Comparison of ENCODE assay signal across 8 cellular contexts in the genomic region with DNA sequence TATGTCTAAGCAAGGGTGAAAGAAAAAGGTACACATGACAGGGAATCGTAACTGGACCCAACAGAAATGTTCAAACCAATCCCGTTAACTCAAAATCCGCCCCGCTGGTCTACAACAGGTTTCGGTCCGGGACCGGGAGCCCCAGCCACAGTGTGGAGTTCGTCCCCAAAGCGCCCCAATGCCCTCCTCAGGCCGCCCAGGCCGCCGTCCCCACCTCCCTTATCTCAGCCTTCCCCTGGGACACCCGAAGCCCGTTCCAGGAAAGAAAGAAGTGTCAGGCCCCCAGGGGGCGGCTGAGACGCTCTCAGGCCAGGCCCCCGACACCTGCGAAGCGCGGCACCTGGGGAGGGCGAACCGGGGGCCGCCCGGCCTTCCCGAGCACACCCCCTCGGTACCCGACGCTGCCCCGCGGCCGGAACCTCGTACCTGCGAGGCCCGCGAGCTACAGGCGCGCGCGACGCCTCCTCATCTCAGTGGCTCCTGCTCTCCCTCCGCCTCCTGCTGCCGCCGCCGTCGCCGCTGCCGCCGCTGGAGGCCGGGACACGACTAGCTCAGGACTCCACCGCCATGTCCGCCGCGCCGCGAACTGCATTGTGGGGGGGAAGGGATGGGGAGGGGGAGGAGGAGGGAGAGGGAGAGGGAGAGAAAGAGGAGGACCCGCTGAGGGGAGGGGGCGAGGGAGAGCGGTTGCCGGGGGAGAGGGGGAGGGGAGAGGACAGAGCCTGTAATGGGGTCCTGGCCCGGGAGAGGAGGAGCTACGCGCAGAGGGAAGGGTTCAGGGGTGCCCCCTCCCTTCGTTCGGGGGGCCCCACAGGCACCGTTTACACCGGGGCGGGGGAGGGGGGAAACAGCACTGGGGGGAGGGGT. TPM values are rescaled to one million over a fixed set of nuclear protein-coding genes. Genes with fewer than 3 reads are reported as not detected.
A peak's percentile ranks its signal among the peaks of the same experiment; 100 is the strongest.
DNase-seq lines count a peak whose midpoint lies in the region; ATAC-seq, FAIRE-seq and TF ChIP-seq lines count a peak whose summit lies in the region.

A gene with protein sequence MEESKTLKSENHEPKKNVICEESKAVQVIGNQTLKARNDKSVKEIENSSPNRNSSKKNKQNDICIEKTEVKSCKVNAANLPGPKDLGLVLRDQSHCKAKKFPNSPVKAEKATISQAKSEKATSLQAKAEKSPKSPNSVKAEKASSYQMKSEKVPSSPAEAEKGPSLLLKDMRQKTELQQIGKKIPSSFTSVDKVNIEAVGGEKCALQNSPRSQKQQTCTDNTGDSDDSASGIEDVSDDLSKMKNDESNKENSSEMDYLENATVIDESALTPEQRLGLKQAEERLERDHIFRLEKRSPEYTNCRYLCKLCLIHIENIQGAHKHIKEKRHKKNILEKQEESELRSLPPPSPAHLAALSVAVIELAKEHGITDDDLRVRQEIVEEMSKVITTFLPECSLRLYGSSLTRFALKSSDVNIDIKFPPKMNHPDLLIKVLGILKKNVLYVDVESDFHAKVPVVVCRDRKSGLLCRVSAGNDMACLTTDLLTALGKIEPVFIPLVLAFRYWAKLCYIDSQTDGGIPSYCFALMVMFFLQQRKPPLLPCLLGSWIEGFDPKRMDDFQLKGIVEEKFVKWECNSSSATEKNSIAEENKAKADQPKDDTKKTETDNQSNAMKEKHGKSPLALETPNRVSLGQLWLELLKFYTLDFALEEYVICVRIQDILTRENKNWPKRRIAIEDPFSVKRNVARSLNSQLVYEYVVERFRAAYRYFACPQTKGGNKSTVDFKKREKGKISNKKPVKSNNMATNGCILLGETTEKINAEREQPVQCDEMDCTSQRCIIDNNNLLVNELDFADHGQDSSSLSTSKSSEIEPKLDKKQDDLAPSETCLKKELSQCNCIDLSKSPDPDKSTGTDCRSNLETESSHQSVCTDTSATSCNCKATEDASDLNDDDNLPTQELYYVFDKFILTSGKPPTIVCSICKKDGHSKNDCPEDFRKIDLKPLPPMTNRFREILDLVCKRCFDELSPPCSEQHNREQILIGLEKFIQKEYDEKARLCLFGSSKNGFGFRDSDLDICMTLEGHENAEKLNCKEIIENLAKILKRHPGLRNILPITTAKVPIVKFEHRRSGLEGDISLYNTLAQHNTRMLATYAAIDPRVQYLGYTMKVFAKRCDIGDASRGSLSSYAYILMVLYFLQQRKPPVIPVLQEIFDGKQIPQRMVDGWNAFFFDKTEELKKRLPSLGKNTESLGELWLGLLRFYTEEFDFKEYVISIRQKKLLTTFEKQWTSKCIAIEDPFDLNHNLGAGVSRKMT (N-terminal part only) (minus strand): TSS at position 588 of the 867 bp plus-strand sequence. CDS start 26,812 bp downstream, outside the sequence.

- H3K9ac ChIP-seq in mammary epithelial cell (ENCODE audit: insufficient read depth, low read length): peak within 1 kb of the TSS; percentile 96

- WGBS in mammary epithelial cell (ENCODE audit: low coverage, missing lambda C conversion rate): under 1% methylated on average over 44 of the region's 68 CpGs
- WGBS in small intestine, 3 donors: 0 to 1% (median 0%) methylated on average over 44 to 68 of the region's 68 CpGs

- CTCF ChIA-PET in mammary epithelial cell (lab: Charles Lee; ENCODE audit: low non-redundant PET): interaction anchor here (0.6 kb wide), 1 partner anchor 1092 kb away, joined by 7 read pairs; no protein-coding TSS in a partner anchor

- no peak for FAIRE-seq in small intestine (lab: Jason Lieb, UNC)

- peak within 1 kb of the TSS; percentile 84 to 95 (median 89) for H3K4me3 ChIP-seq in mammary epithelial cell (replicated peaks in 1 of 3; ENCODE audit: insufficient read depth in 1 of 3, low read depth in 2 of 3, low read length in 3 of 3)
- H3K4me3 ChIP-seq in small intestine (ENCODE audit: low read depth in 1 of 2, low read length in 2 of 2): peak within 1 kb of the TSS; percentile 72 to 96

- peak within 1 kb of the TSS; percentile 89 for H2AFZ ChIP-seq in mammary epithelial cell (ENCODE audit: low read depth, low read length)

- peak; percentile 31 for ATAC-seq in HG02938 (IDR thresholded peaks at IDR 0.05; ENCODE audit: unreplicated experiment)

- H3K27me3 ChIP-seq in mammary epithelial cell (ENCODE audit: insufficient read depth, low read length) (no peaks in the 10 kb centered on the region), small intestine (ENCODE audit: control insufficient read depth in 2 of 2, insufficient read depth in 2 of 2, low read length in 2 of 2) (no peaks in the 10 kb centered on the region)

- no TSS peak for BruUV-seq in mammary epithelial cell (replicated peaks; lab: Mats Ljungman, UMichigan)

- H3K4me2 ChIP-seq in mammary epithelial cell (ENCODE audit: insufficient read depth, low read depth, low read length): peak within 1 kb of the TSS; percentile 97

- no peaks in the 10 kb centered on the region for H3K9me3 ChIP-seq in mammary epithelial cell (replicated peaks; ENCODE audit: insufficient read depth, low read length)
- no peaks in the 10 kb centered on the region for H3K9me3 ChIP-seq in small intestine (ENCODE audit: control insufficient read depth, low read depth)

- in situ Hi-C loops in GM13976 (cut with MboI; ENCODE audit: low sequenced_read_pairs, unreplicated experiment): no loop called here
- in situ Hi-C loops in mammary epithelial cell (cut with MboI; ENCODE audit: low sequenced_read_pairs in 2 of 2): loop anchor here in 1 of 2 donors (10.0 kb wide), 1 partner anchor 112 kb away; no protein-coding TSS in a partner anchor

- H4K20me1 ChIP-seq in mammary epithelial cell (ENCODE audit: insufficient read depth, low read length): no peaks in the 10 kb centered on the region

- DNase-seq in GM13976 (ENCODE audit: low spot score) (peak; percentile 77), NCI-H2107 treated with DMSO at 0.1 percent for 48 hours (lab: John Stamatoyannopoulos, UW; ENCODE audit: unreplicated experiment) (peak; percentile 71), mammary epithelial cell (peak; percentile 74), iPS-NIHi7 (ENCODE audit: extremely low spot score) (peak; percentile 81), small intestine (peak; percentile 66), OCI-M2 (lab: John Stamatoyannopoulos, UW; ENCODE audit: unreplicated experiment) (no peak)

- intact Hi-C loops in mammary epithelial cell (cut with micrococcal nuclease): loop anchor here (1.0 to 2.0 kb wide), 4 partner anchors 52 to 148 kb away; a partner anchor contains a TSS

- H3K4me1 ChIP-seq in mammary epithelial cell (ENCODE audit: insufficient read depth, low read length): peaks cover 24% of the 10 kb centered on the region
- H3K4me1 ChIP-seq in small intestine (ENCODE audit: control insufficient read depth in 2 of 2, insufficient read depth in 1 of 2, low read depth in 1 of 2, low read length in 1 of 2): no peaks in the 10 kb centered on the region

- H3K36me3 ChIP-seq in mammary epithelial cell (ENCODE audit: insufficient read depth, low read length): no peaks in the 10 kb centered on the region
- no peaks in the 10 kb centered on the region for H3K36me3 ChIP-seq in small intestine (ENCODE audit: control insufficient read depth in 2 of 2, insufficient read depth in 2 of 2, low read length in 2 of 2)

- H3K79me2 ChIP-seq in mammary epithelial cell (ENCODE audit: insufficient read depth, low read length): peaks cover 49% of the 10 kb centered on the region

- dilution Hi-C loops in mammary epithelial cell (cut with HindIII; ENCODE audit: low sequenced_read_pairs): no loop called here

- H3K27ac ChIP-seq in VCaP (peak within 1 kb of the TSS; percentile 91), mammary epithelial cell (ENCODE audit: insufficient read depth, low read depth, low read length) (peak within 1 kb of the TSS; percentile 95), small intestine (ENCODE audit: low read depth in 1 of 2, low read length in 1 of 2) (peak within 1 kb of the TSS; percentile 67 to 77)

- TF ChIP-seq CTCF in GM13976 (IDR thresholded peaks at IDR 0.05; ENCODE audit: borderline replicate concordance, control extremely low read depth, extremely low read depth, insufficient read depth, missing control alignments) (no peak), VCaP (conservative IDR thresholded peaks at IDR 0.05) (no peak; the same call in 1 of the 2 replicates), mammary epithelial cell (conservative IDR thresholded peaks at IDR 0.05 in 1 of 2, IDR thresholded peaks at IDR 0.05 in 1 of 2; ENCODE audit: extremely low read depth in 1 of 2, insufficient read depth in 1 of 2, low read depth in 1 of 2, low read length in 2 of 2) (peak in 1 of 2 donors; percentile 9)

RNA-seq across cellular contexts. Expression of the gene that starts here (rescaled TPM):
- total RNA-seq in mammary epithelial cell: 10 to 100 TPM; 30.5 to 47.9 TPM
- 28.3 TPM for polyA plus RNA-seq in mammary epithelial cell
- 90.3 TPM for polyA minus RNA-seq in mammary epithelial cell
- 10 to 100 TPM in 1 of 3 donors, 1 to 10 TPM in 2; 2.9 to 10.6 (median 3.5) TPM for polyA plus RNA-seq in small intestine
